In the genomic region with DNA sequence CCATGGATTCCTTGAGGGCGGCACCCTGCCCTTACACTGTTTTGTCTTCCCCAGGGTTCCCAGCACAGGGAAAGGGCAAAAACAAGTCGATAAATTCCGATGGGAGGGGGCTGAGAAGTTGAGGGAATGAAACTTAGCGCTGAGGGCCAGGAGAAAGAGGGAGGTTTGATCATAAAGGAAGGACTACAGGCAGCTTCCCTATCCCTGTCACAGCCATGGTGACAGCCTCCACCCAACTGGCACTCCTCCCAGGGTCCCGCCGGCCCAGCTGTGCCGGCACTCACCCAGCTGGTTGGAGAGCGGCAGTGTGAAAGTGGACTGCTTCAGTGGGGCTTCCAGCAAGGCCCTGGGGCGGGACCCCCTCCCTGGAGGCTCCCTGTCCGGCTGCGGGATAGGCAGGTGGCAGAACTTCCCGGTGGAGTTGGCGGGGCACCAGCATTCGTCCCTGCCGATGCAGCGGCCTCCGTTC, we compare ENCODE assay signal across 12 cellular contexts. TPM values are rescaled to one million over a fixed set of nuclear protein-coding genes. Genes with fewer than 3 reads are reported as not detected.
DNase-seq lines count a peak whose midpoint lies in the region; ATAC-seq and TF ChIP-seq lines count a peak whose summit lies in the region.
"Had no signal": no experiment of that assay in that cellular context is flagged by ENCODE, and none has a peak within 500 bp of the region (broad histone marks: within the 10 kb centered on the region; RNA-seq: fewer than 3 reads in every experiment).

No MANE protein-coding gene starts in this region.

- peaks cover 24% of the 10 kb centered on the region for H3K4me1 ChIP-seq in psoas muscle
- H3K4me1 ChIP-seq: sigmoid colon had no signal

- peaks cover 7% of the 10 kb centered on the region for H3K27me3 Mint-ChIP-seq in brain
- H3K27me3 Mint-ChIP-seq: stimulated activated naive CD8-positive, alpha-beta T cell treated with anti-CD3 and anti-CD28 coated beads, Interleukin-15, amount 100 ng/mL, for 72 hours had no signal

- H3K27me3 ChIP-seq in psoas muscle (ENCODE audit: insufficient read depth in 3 of 3, low read length in 2 of 3) = no peaks in the 10 kb centered on the region
- H3K27me3 ChIP-seq: sigmoid colon had no signal

- H3K36me3 ChIP-seq in psoas muscle (ENCODE audit: insufficient read depth in 1 of 2, low read depth in 1 of 2) = no peaks in the 10 kb centered on the region
- H3K36me3 ChIP-seq: sigmoid colon had no signal

- H3K36me3 Mint-ChIP-seq in brain = no peaks in the 10 kb centered on the region

- H3K4me3 ChIP-seq in AG10803 (ENCODE audit: low read length) (peak overlapping the region; percentile 12; the same call in 1 of the 2 replicates), psoas muscle (peak overlapping the region; percentile 11)
- H3K4me3 ChIP-seq: sigmoid colon had no signal

- peaks cover 0 to 3% (median 0%) of the 10 kb centered on the region in 5 experiments for H3K9me3 Mint-ChIP-seq in brain
- H3K9me3 Mint-ChIP-seq: activated naive CD8-positive, alpha-beta T cell treated with anti-CD3 and anti-CD28 coated beads, Interleukin-2, amount 50 U/mL, for 24 hours; stimulated activated naive CD8-positive, alpha-beta T cell treated with anti-CD3 and anti-CD28 coated beads, Interleukin-15, amount 100 ng/mL, for 72 hours had no signal

- no peak for ATAC-seq in psoas muscle
- ATAC-seq in GM19395 (IDR thresholded peaks at IDR 0.05; ENCODE audit: unreplicated experiment) = no peak
- ATAC-seq: activated naive CD8-positive, alpha-beta T cell treated with anti-CD3 and anti-CD28 coated beads, Interleukin-2, amount 50 U/mL, for 24 hours had no signal

- no peak overlapping the region for H3K4me3 Mint-ChIP-seq in brain
- H3K4me3 Mint-ChIP-seq: activated naive CD8-positive, alpha-beta T cell treated with anti-CD3 and anti-CD28 coated beads, Interleukin-2, amount 50 U/mL, for 24 hours; stimulated activated naive CD8-positive, alpha-beta T cell treated with anti-CD3 and anti-CD28 coated beads, Interleukin-15, amount 100 ng/mL, for 72 hours had no signal

- intact Hi-C loops in psoas muscle (cut with DNase I) = no loop called here

- peak; percentile 41 for DNase-seq in AG10803 (ENCODE audit: low read depth)
- DNase-seq in iPS-NIHi7 (ENCODE audit: extremely low spot score) = peak; percentile 35
- peak; percentile 58 to 80 for DNase-seq in psoas muscle
- DNase-seq in hepatic stellate cell (ENCODE audit: low spot score) = no peak
- no peak for DNase-seq in cerebellar cortex (ENCODE audit: low spot score)
- DNase-seq in NCI-H1417 (lab: John Stamatoyannopoulos, UW) = no peak
- DNase-seq: activated naive CD8-positive, alpha-beta T cell treated with anti-CD3 and anti-CD28 coated beads, Interleukin-2, amount 50 U/mL, for 24 hours; NCI-H2081; stimulated activated naive CD8-positive, alpha-beta T cell treated with anti-CD3 and anti-CD28 coated beads, Interleukin-15, amount 100 ng/mL, for 72 hours had no signal

- H3K9me3 ChIP-seq in psoas muscle = no peaks in the 10 kb centered on the region
- H3K9me3 ChIP-seq: sigmoid colon had no signal

- H3K27ac ChIP-seq in psoas muscle = peak overlapping the region; percentile 41
- H3K27ac ChIP-seq: sigmoid colon had no signal

- H3K4me1 Mint-ChIP-seq in brain = peaks cover 26% of the 10 kb centered on the region

- TF ChIP-seq CTCF in AG10803 (conservative IDR thresholded peaks at IDR 0.05; ENCODE audit: low read length) = no peak
- no peak for TF ChIP-seq CTCF in brain (conservative IDR thresholded peaks at IDR 0.05)
- no peak for TF ChIP-seq CTCF in psoas muscle (IDR thresholded peaks at IDR 0.05)

- 8 to 15% (median 14%) methylated on average over 17 of the region's 17 CpGs for WGBS in psoas muscle, 3 donors

- H3K27ac Mint-ChIP-seq in brain = peak overlapping the region in 3 of 5 experiments; percentile 16 to 56 (median 55)
- H3K27ac Mint-ChIP-seq: activated naive CD8-positive, alpha-beta T cell treated with anti-CD3 and anti-CD28 coated beads, Interleukin-2, amount 50 U/mL, for 24 hours; stimulated activated naive CD8-positive, alpha-beta T cell treated with anti-CD3 and anti-CD28 coated beads, Interleukin-15, amount 100 ng/mL, for 72 hours had no signal

RNA-seq across cellular contexts. Expression of a gene that starts 58.4 kb away (rescaled TPM):
- polyA plus RNA-seq in brain (ENCODE audit: insufficient read depth, low read depth, low replicate concordance) (25.3 TPM), psoas muscle (10 to 100 TPM; 19.9 to 26.9 (median 24.5) TPM)
- total RNA-seq in psoas muscle = 10 to 100 TPM; 24.5 to 38.8 (median 26.0) TPM

RNA-seq across cellular contexts. Expression of a gene that starts 58.8 kb away (rescaled TPM):
- polyA plus RNA-seq in brain (ENCODE audit: insufficient read depth, low read depth, low replicate concordance) (149 TPM), psoas muscle (10 to 100 TPM; 28.2 to 30.7 (median 29.3) TPM)
- 10 to 100 TPM; 31.6 to 42.5 (median 35.0) TPM for total RNA-seq in psoas muscle

Comparison
In these comparisons a context has a peak if more than half of its experiments do, and no peak if none do; other contexts are left out.
1. DNase-seq: peak in AG10803 (single experiment), iPS-NIHi7 (single experiment) and psoas muscle (2 of 2); none in hepatic stellate cell (single experiment), cerebellar cortex (single experiment) and NCI-H1417 (0 of 3).